ENCODE assay signal across 10 cellular contexts in the genomic region with DNA sequence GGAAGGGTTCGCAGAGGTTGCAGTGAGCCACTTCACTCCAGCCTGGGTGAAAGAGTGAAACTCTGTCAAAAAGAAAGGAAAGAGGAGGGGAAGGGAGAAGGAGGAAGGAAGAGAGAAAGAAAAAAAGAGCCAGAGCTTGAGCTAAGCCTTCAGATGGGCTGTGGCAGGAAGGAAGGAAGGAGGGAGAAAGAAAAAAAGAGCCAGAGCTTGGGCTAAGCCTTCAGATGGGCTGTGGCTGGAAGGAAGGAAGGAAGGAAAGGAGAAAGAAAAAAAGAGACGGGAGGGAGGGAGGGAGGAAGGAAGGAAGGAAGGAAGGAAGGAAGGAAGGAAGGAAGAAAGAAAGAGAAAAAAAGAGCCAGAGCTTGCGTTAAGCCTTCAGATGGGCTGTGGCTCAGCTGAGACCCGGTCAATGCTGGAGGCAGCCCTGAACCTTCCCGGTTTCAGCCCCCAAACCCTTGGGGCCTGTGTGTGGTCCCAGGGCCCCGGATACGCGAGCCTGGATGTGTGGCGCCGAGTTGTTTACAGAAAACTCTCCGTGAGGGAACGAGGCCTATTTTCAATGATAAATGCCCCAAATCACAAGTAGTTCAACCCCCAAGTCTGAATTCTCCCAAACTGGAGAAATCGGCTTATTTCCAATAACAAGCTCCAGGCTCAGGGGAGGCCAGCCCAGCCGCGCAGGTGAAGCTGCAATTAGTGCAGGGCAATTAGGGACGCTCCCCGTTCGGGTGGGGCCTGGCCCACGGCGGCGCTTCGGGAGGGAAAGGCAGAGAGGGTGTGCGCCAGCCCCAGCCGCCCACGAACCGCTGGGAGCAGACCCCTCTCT. TPM values are rescaled to one million over a fixed set of nuclear protein-coding genes. Genes with fewer than 3 reads are reported as not detected.
DNase-seq lines count a peak whose midpoint lies in the region; ATAC-seq and TF ChIP-seq lines count a peak whose summit lies in the region.
"Had no signal": no experiment of that assay in that cellular context is flagged by ENCODE, and none has a peak within 500 bp of the region (broad histone marks: within the 10 kb centered on the region; RNA-seq: fewer than 3 reads in every experiment).

No MANE protein-coding gene starts in this region.

- TF ChIP-seq CTCF in lower lobe of right lung (IDR thresholded peaks at IDR 0.05) (no peak), type B pancreatic cell (conservative IDR thresholded peaks at IDR 0.05) (no peak)

- DNase-seq in activated naive CD4-positive, alpha-beta T cell treated with anti-CD3 and anti-CD28 coated beads, Interleukin-2, amount 10 ng/mL, durations not matched to agents 7 days and 5 days, result no peak
- no peak for DNase-seq in activated naive CD4-positive, alpha-beta T cell treated with anti-CD3 and anti-CD28 coated beads, Interleukin-2, amount 50 U/mL, for 16 hours
- DNase-seq in T-helper 17 cell (no peak), lower lobe of right lung (no peak), type B pancreatic cell (ENCODE audit: extremely low spot score, unreplicated experiment) (no peak), D341Med (ENCODE audit: low spot score) (no peak), DMS79 treated with DMSO at 0.1 percent for 48 hours (lab: John Stamatoyannopoulos, UW) (no peak), LoVo (ENCODE audit: low spot score) (no peak)
- DNase-seq: NCI-H2029 had no signal

- H3K27ac Mint-ChIP-seq in activated naive CD4-positive, alpha-beta T cell treated with anti-CD3 and anti-CD28 coated beads, Interleukin-2, amount 10 ng/mL, durations not matched to agents 7 days and 5 days, result peak overlapping the region; percentile 49
- H3K27ac Mint-ChIP-seq in T-helper 17 cell (peak overlapping the region; percentile 72), type B pancreatic cell (peak overlapping the region; percentile 64)

- CTCF ChIA-PET in activated naive CD4-positive, alpha-beta T cell treated with anti-CD3 and anti-CD28 coated beads, Interleukin-2, amount 10 ng/mL, durations not matched to agents 7 days and 5 days (lab: Charles Lee), result interaction anchor here (1.3 to 2.6 kb wide), 5 partner anchors 8 to 171 kb away, joined by 3 to 12 read pairs (median 10); no protein-coding TSS in a partner anchor

- no peaks in the 10 kb centered on the region for H3K9me3 Mint-ChIP-seq in activated naive CD4-positive, alpha-beta T cell treated with anti-CD3 and anti-CD28 coated beads, Interleukin-2, amount 10 ng/mL, durations not matched to agents 7 days and 5 days
- H3K9me3 Mint-ChIP-seq in type B pancreatic cell, result no peaks in the 10 kb centered on the region

- peak overlapping the region; percentile 75 for H3K4me3 ChIP-seq in lower lobe of right lung

- H3K27me3 Mint-ChIP-seq in activated naive CD4-positive, alpha-beta T cell treated with anti-CD3 and anti-CD28 coated beads, Interleukin-2, amount 10 ng/mL, durations not matched to agents 7 days and 5 days, result peaks cover 21% of the 10 kb centered on the region
- no peaks in the 10 kb centered on the region for H3K27me3 Mint-ChIP-seq in T-helper 17 cell
- H3K27me3 Mint-ChIP-seq in type B pancreatic cell, result no peaks in the 10 kb centered on the region

- no peaks in the 10 kb centered on the region for H3K27me3 ChIP-seq in lower lobe of right lung (ENCODE audit: low read depth)

- peaks cover 24% of the 10 kb centered on the region for H3K4me1 ChIP-seq in lower lobe of right lung

- no peaks in the 10 kb centered on the region for H3K36me3 ChIP-seq in lower lobe of right lung
- H3K36me3 ChIP-seq: thoracic aorta had no signal

- peak overlapping the region; percentile 60 for H3K4me3 Mint-ChIP-seq in activated naive CD4-positive, alpha-beta T cell treated with anti-CD3 and anti-CD28 coated beads, Interleukin-2, amount 10 ng/mL, durations not matched to agents 7 days and 5 days
- H3K4me3 Mint-ChIP-seq in T-helper 17 cell (peak overlapping the region; percentile 76), type B pancreatic cell (peak overlapping the region; percentile 62)

- no peaks in the 10 kb centered on the region for H3K36me3 Mint-ChIP-seq in activated naive CD4-positive, alpha-beta T cell treated with anti-CD3 and anti-CD28 coated beads, Interleukin-2, amount 10 ng/mL, durations not matched to agents 7 days and 5 days
- H3K36me3 Mint-ChIP-seq in T-helper 17 cell (ENCODE audit: low read depth) (no peaks in the 10 kb centered on the region), type B pancreatic cell (no peaks in the 10 kb centered on the region)

- peak overlapping the region; percentile 87 for H3K27ac ChIP-seq in lower lobe of right lung

- peaks cover 36% of the 10 kb centered on the region for H3K4me1 Mint-ChIP-seq in activated naive CD4-positive, alpha-beta T cell treated with anti-CD3 and anti-CD28 coated beads, Interleukin-2, amount 10 ng/mL, durations not matched to agents 7 days and 5 days
- H3K4me1 Mint-ChIP-seq in T-helper 17 cell, result peaks cover 24% of the 10 kb centered on the region
- peaks cover 8% of the 10 kb centered on the region for H3K4me1 Mint-ChIP-seq in type B pancreatic cell (ENCODE audit: unreplicated experiment)

- H3K9me3 ChIP-seq in T-helper 17 cell (ENCODE audit: control insufficient read depth, low read length, poor library complexity, severe bottlenecking), result no peaks in the 10 kb centered on the region
- H3K9me3 ChIP-seq in lower lobe of right lung, result no peaks in the 10 kb centered on the region
- H3K9me3 ChIP-seq: thoracic aorta had no signal

- ATAC-seq in T-helper 17 cell, result no peak
- no peak for ATAC-seq in lower lobe of right lung

- intact Hi-C loops in lower lobe of right lung (cut with DNase I), result no loop called here

RNA-seq across cellular contexts. Expression of a gene that starts 13.8 kb away (rescaled TPM):
- total RNA-seq in T-helper 17 cell (10 to 100 TPM in 1 of 2 donors, 1 to 10 TPM in 1; 3.3 to 17.6 TPM), lower lobe of right lung (19.5 TPM), type B pancreatic cell (ENCODE audit: low replicate concordance) (31.4 and 46.6 TPM in 2 replicates)
